ENCODE assay signal across 15 cellular contexts in genomic region chr1:209086486-209087192, GRCh38.
DNase-seq lines count a peak whose midpoint lies in the region; ATAC-seq, FAIRE-seq and TF ChIP-seq lines count a peak whose summit lies in the region.
"Had no signal": no experiment of that assay in that cellular context is flagged by ENCODE, and none has a peak within 500 bp of the region (broad histone marks: within the 10 kb centered on the region; RNA-seq: fewer than 3 reads in every experiment).

No MANE protein-coding gene starts in this region.

- H3K9me3 ChIP-seq in astrocyte (ENCODE audit: insufficient read depth, low read depth, low read length) (no peaks in the 10 kb centered on the region), upper lobe of right lung (no peaks in the 10 kb centered on the region), BE2C (no peaks in the 10 kb centered on the region)
- no peaks in the 10 kb centered on the region for H3K9me3 ChIP-seq in effector memory CD4-positive, alpha-beta T cell (ENCODE audit: control insufficient read depth, low read length)

- H3K9me3 Mint-ChIP-seq in astrocyte (ENCODE audit: unreplicated experiment), result peaks cover 4% of the 10 kb centered on the region
- H3K9me3 Mint-ChIP-seq: activated B cell treated with CpG ODN at 0.5 μM for 24 hours had no signal

- H3K27me3 ChIP-seq in astrocyte (ENCODE audit: insufficient read depth, low read length) (no peaks in the 10 kb centered on the region), upper lobe of right lung (no peaks in the 10 kb centered on the region), BE2C (no peaks in the 10 kb centered on the region)
- no peaks in the 10 kb centered on the region for H3K27me3 ChIP-seq in effector memory CD4-positive, alpha-beta T cell (replicated peaks; ENCODE audit: control insufficient read depth, insufficient read depth, low read length, poor library complexity, severe bottlenecking)
- H3K27me3 ChIP-seq: tibial nerve had no signal

- H3K4me3 ChIP-seq in astrocyte (ENCODE audit: insufficient read depth, low read depth, low read length), result no peak overlapping the region
- H3K4me3 ChIP-seq in upper lobe of right lung, result no peak overlapping the region
- no peak overlapping the region for H3K4me3 ChIP-seq in BE2C (ENCODE audit: low read depth, low read length)
- H3K4me3 ChIP-seq in effector memory CD4-positive, alpha-beta T cell (ENCODE audit: insufficient read depth, low read depth, low read length, poor library complexity, severe bottlenecking), result no peak overlapping the region
- H3K4me3 ChIP-seq: tibial nerve had no signal

- TF ChIP-seq POLR2A in GM18505 (IDR thresholded peaks at IDR 0.05; ENCODE audit: borderline replicate concordance, extremely low read depth, insufficient read depth, insufficient read length), result no peak

- H3K4me1 Mint-ChIP-seq in astrocyte (ENCODE audit: low read depth, unreplicated experiment), result peaks cover 3% of the 10 kb centered on the region
- H3K4me1 Mint-ChIP-seq: activated B cell treated with CpG ODN at 0.5 μM for 24 hours, neural crest cell had no signal

- no peak overlapping the region for H2AFZ ChIP-seq in astrocyte (ENCODE audit: low read depth, low read length)

- H3K27ac Mint-ChIP-seq in astrocyte (ENCODE audit: unreplicated experiment), result no peak overlapping the region
- H3K27ac Mint-ChIP-seq: activated B cell treated with CpG ODN at 0.5 μM for 24 hours; activated naive CD4-positive, alpha-beta T cell treated with anti-CD3 and anti-CD28 coated beads, Interleukin-2, amount 50 U/mL, for 72 hours had no signal

- H3K4me2 ChIP-seq in astrocyte (ENCODE audit: low read length), result no peak overlapping the region

- intact Hi-C loops in upper lobe of right lung (cut with DNase I), result no loop called here

- ATAC-seq in GM18505 (IDR thresholded peaks at IDR 0.05; ENCODE audit: unreplicated experiment), result peak; percentile 91
- ATAC-seq in GM21381 (IDR thresholded peaks at IDR 0.05; ENCODE audit: unreplicated experiment), result peak; percentile 90
- ATAC-seq in HG03066 (IDR thresholded peaks at IDR 0.05; ENCODE audit: low read depth, unreplicated experiment), result peak; percentile 95
- no peak for ATAC-seq in upper lobe of right lung
- ATAC-seq: activated naive CD4-positive, alpha-beta T cell treated with anti-CD3 and anti-CD28 coated beads, Interleukin-2, amount 50 U/mL, for 72 hours had no signal

- no peaks in the 10 kb centered on the region for H3K36me3 ChIP-seq in astrocyte (ENCODE audit: insufficient read depth, low read length)
- H3K36me3 ChIP-seq in upper lobe of right lung, result no peaks in the 10 kb centered on the region
- H3K36me3 ChIP-seq in BE2C, result no peaks in the 10 kb centered on the region
- H3K36me3 ChIP-seq in effector memory CD4-positive, alpha-beta T cell (ENCODE audit: control insufficient read depth, insufficient read depth, low read length), result no peaks in the 10 kb centered on the region
- H3K36me3 ChIP-seq: tibial nerve had no signal

- H3K9ac ChIP-seq in astrocyte (ENCODE audit: low read length), result no peak overlapping the region

- no peak overlapping the region for H3K4me3 Mint-ChIP-seq in astrocyte (ENCODE audit: unreplicated experiment)
- H3K4me3 Mint-ChIP-seq: activated B cell treated with CpG ODN at 0.5 μM for 24 hours, neural crest cell had no signal

- DNase-seq in astrocyte (ENCODE audit: low read depth) (peak; percentile 32), upper lobe of right lung (no peak), G401 (ENCODE audit: low spot score) (no peak), BE2C (no peak)
- no peak for DNase-seq in effector memory CD4-positive, alpha-beta T cell
- DNase-seq: activated B cell treated with CpG ODN at 0.5 μM for 24 hours; effector CD4-positive, alpha-beta T cell; NCI-H1436; stimulated activated CD4-positive, alpha-beta T cell treated with anti-CD3 and anti-CD28 coated beads, Interleukin-4, amount 100 ng/mL, for 4 hours had no signal

- H4K20me1 ChIP-seq in astrocyte (ENCODE audit: insufficient read depth, low read length), result no peaks in the 10 kb centered on the region

- H3K79me2 ChIP-seq in astrocyte (ENCODE audit: insufficient read depth, low read length), result no peaks in the 10 kb centered on the region

- no peaks in the 10 kb centered on the region for H3K27me3 Mint-ChIP-seq in astrocyte (ENCODE audit: low read depth, unreplicated experiment)
- H3K27me3 Mint-ChIP-seq: activated B cell treated with CpG ODN at 0.5 μM for 24 hours had no signal

- in situ Hi-C loops in G401 (cut with HindIII; ENCODE audit: low sequenced_read_pairs), result no loop called here

- H3K27ac ChIP-seq in astrocyte (ENCODE audit: low read depth, low read length), result no peak overlapping the region
- H3K27ac ChIP-seq in upper lobe of right lung, result no peak overlapping the region
- H3K27ac ChIP-seq in effector memory CD4-positive, alpha-beta T cell (ENCODE audit: insufficient read depth, low read length, poor library complexity, severe bottlenecking), result no peak overlapping the region
- H3K27ac ChIP-seq: tibial nerve had no signal

- TF ChIP-seq CTCF in astrocyte (IDR thresholded peaks at IDR 0.05; ENCODE audit: insufficient read depth, low read depth, low read length), result no peak
- TF ChIP-seq CTCF in upper lobe of right lung (IDR thresholded peaks at IDR 0.05), result no peak
- no peak for TF ChIP-seq CTCF in BE2C (IDR thresholded peaks at IDR 0.05; ENCODE audit: low read depth, low read length)

- H3K36me3 Mint-ChIP-seq in astrocyte (ENCODE audit: low read depth, unreplicated experiment), result no peaks in the 10 kb centered on the region
- H3K36me3 Mint-ChIP-seq: activated naive CD4-positive, alpha-beta T cell treated with anti-CD3 and anti-CD28 coated beads, Interleukin-2, amount 50 U/mL, for 72 hours had no signal

- H3K4me1 ChIP-seq in astrocyte (ENCODE audit: insufficient read depth, low read length), result no peaks in the 10 kb centered on the region
- no peaks in the 10 kb centered on the region for H3K4me1 ChIP-seq in upper lobe of right lung
- no peaks in the 10 kb centered on the region; the same call in 1 of the 2 replicates for H3K4me1 ChIP-seq in BE2C
- H3K4me1 ChIP-seq in effector memory CD4-positive, alpha-beta T cell (ENCODE audit: control insufficient read depth, insufficient read depth, low read length, poor library complexity, severe bottlenecking), result no peaks in the 10 kb centered on the region
- H3K4me1 ChIP-seq: tibial nerve had no signal

- FAIRE-seq in astrocyte (lab: Jason Lieb, UNC), result no peak
